ENCODE assay signal across 26 cellular contexts in genomic region chr17:33716937-33717336, GRCh38.
"Had no signal": no experiment of that assay in that cellular context is flagged by ENCODE, and none has a peak within 500 bp of the region (broad histone marks: within the 10 kb centered on the region; RNA-seq: fewer than 3 reads in every experiment).

No MANE protein-coding gene starts in this region.

- H3K4me1 ChIP-seq: stomach, suprapubic skin, testis, thyroid gland, tibial artery, tibial nerve, transverse colon, upper lobe of left lung, upper lobe of right lung, uterus, vagina had no signal

- H3K36me3 ChIP-seq: stomach, suprapubic skin, thoracic aorta, thyroid gland, tibial artery, tibial nerve, transverse colon, upper lobe of left lung, upper lobe of right lung, uterus, vagina had no signal

- H3K4me3 ChIP-seq: stomach, suprapubic skin, testis, thoracic aorta, thyroid gland, tibial artery, tibial nerve, transverse colon, upper lobe of left lung, upper lobe of right lung, uterus, vagina had no signal

- ATAC-seq: stimulated activated effector memory CD8-positive, alpha-beta T cell treated with anti-CD3 and anti-CD28 coated beads, Interleukin-12 subunit alpha, Interleukin-12 subunit beta, amount 100 ng/mL, for 72 hours; stimulated activated memory B cell treated with anti-CD40 and anti-IgM and Interleukin-4, amounts not matched to agents 10 μg/mL and 1 μg/mL and 100 μg/mL, for 72 hours; stimulated activated naive B cell treated with anti-CD40 and anti-IgM and Interleukin-4, amounts not matched to agents 10 μg/mL and 1 μg/mL and 100 μg/mL, for 72 hours; stimulated activated naive CD8-positive, alpha-beta T cell treated with anti-CD3 and anti-CD28 coated beads, Interleukin-15, amount 100 ng/mL, for 72 hours; stimulated activated naive CD8-positive, alpha-beta T cell treated with anti-CD3 and anti-CD28 coated beads, Interleukin-15, Interleukin-2, amounts not matched to agents 100 U/mL and 50 U/mL, for 24 hours; upper lobe of right lung had no signal

- H3K27ac ChIP-seq: stomach, suprapubic skin, testis, thoracic aorta, thyroid gland, tibial artery, tibial nerve, transverse colon, upper lobe of left lung, upper lobe of right lung, uterus, vagina had no signal

- DNase-seq: stimulated activated CD4-positive, alpha-beta T cell treated with anti-CD3 and anti-CD28 coated beads, Interleukin-2, amount 100 ng/mL, for 48 hours; stimulated activated CD4-positive, alpha-beta T cell treated with anti-CD3 and anti-CD28 coated beads, Interleukin-4, amount 100 ng/mL, for 1 hour; stimulated activated CD4-positive, alpha-beta T cell treated with anti-CD3 and anti-CD28 coated beads, Interleukin-4, amount 100 ng/mL, for 24 hours; stimulated activated CD4-positive, alpha-beta T cell treated with anti-CD3 and anti-CD28 coated beads, Interleukin-4, amount 100 ng/mL, for 4 hours; stimulated activated CD8-positive, alpha-beta memory T cell treated with anti-CD3 and anti-CD28 coated beads, Interleukin-4, amount 100 ng/mL, for 48 hours; stimulated activated naive B cell treated with anti-CD40 and anti-IgM and Interleukin-4, amounts not matched to agents 10 μg/mL and 1 μg/mL and 100 μg/mL, for 72 hours; stimulated activated naive CD4-positive, alpha-beta T cell; stimulated activated naive CD4-positive, alpha-beta T cell treated with Interleukin-2 at 50 U/mL for 16 hours; stimulated activated naive CD8-positive, alpha-beta T cell treated with anti-CD3 and anti-CD28 coated beads, Interleukin-15, amount 100 ng/mL, for 72 hours; stimulated activated naive CD8-positive, alpha-beta T cell treated with anti-CD3 and anti-CD28 coated beads, Interleukin-15, Interleukin-2, amounts not matched to agents 100 U/mL and 50 U/mL, for 24 hours; stomach; substantia nigra; testis; thyroid gland; tibial artery; transverse colon; trophoblast cell; upper lobe of left lung; upper lobe of right lung; uterus had no signal

- H3K27me3 ChIP-seq: testis, thyroid gland, tibial nerve, transverse colon, upper lobe of left lung, upper lobe of right lung, uterus, vagina had no signal

- H3K9me3 ChIP-seq: stomach, suprapubic skin, testis, thoracic aorta, thyroid gland, tibial artery, tibial nerve, transverse colon, upper lobe of left lung, upper lobe of right lung, uterus, vagina had no signal
